ENCODE assay signal across 10 cellular contexts in genomic region chr4:37767546-37767945, GRCh38. TPM values are rescaled to one million over a fixed set of nuclear protein-coding genes. Genes with fewer than 3 reads are reported as not detected.
DNase-seq lines count a peak whose midpoint lies in the region; ATAC-seq and TF ChIP-seq lines count a peak whose summit lies in the region.
"Had no signal": no experiment of that assay in that cellular context is flagged by ENCODE, and none has a peak within 500 bp of the region (broad histone marks: within the 10 kb centered on the region; RNA-seq: fewer than 3 reads in every experiment).

No MANE protein-coding gene starts in this region.

- H3K9ac ChIP-seq in adipocyte (ENCODE audit: low read length) = no peak overlapping the region
- no peak overlapping the region for H3K9ac ChIP-seq in PC-3 (ENCODE audit: low read length)

- H3K9me2 ChIP-seq in PC-3 (replicated peaks; ENCODE audit: low read length) = no peaks in the 10 kb centered on the region

- no peak overlapping the region for H3K27ac ChIP-seq in PC-3 (ENCODE audit: low read length)

- H3K4me1 ChIP-seq in adipocyte (ENCODE audit: control insufficient read depth, insufficient read depth, low read length) (no peaks in the 10 kb centered on the region), PC-3 (ENCODE audit: insufficient read depth, low read length) (no peaks in the 10 kb centered on the region)

- intact Hi-C loops in PC-3 (cut with micrococcal nuclease) = no loop called here

- H3K36me3 ChIP-seq in adipocyte (ENCODE audit: control insufficient read depth, insufficient read depth, low read length, severe bottlenecking) (no peaks in the 10 kb centered on the region), H7 (replicated peaks; ENCODE audit: control insufficient read depth, insufficient read depth, low read length) (no peaks in the 10 kb centered on the region), PC-3 (ENCODE audit: low read depth, low read length) (no peaks in the 10 kb centered on the region)

- CTCF ChIA-PET in PC-3 (lab: Charles Lee) = no interaction called here

- peak; percentile 45 for DNase-seq in CD1c-positive myeloid dendritic cell (ENCODE audit: extremely low spot score)
- peak; percentile 12 for DNase-seq in NCI-H1417 treated with DMSO at 0.1 percent for 48 hours (lab: John Stamatoyannopoulos, UW)
- DNase-seq in adipocyte (ENCODE audit: low read depth) = peak; percentile 10
- DNase-seq in left kidney (ENCODE audit: low read depth, low spot score) = peak; percentile 60
- no peak for DNase-seq in H7
- DNase-seq in PC-3 = no peak
- no peak for DNase-seq in ecto neural progenitor cell (ENCODE audit: low spot score)
- DNase-seq in activated effector memory CD4-positive, alpha-beta T cell treated with anti-CD3 and anti-CD28 coated beads, Interleukin-2, amount 50 U/mL, for 16 hours = no peak
- DNase-seq: CD4-positive, CD25-positive, alpha-beta regulatory T cell; stimulated activated CD4-positive, alpha-beta T cell treated with anti-CD3 and anti-CD28 coated beads, Interleukin-12 subunit alpha, Interleukin-12 subunit beta, amount 100 ng/mL, for 4 hours had no signal

- no peak for ATAC-seq in PC-3

- no TSS peak for BruUV-seq in PC-3 (replicated peaks; lab: Mats Ljungman, UMichigan)

- H3F3A ChIP-seq in PC-3 (ENCODE audit: low read length, unreplicated experiment) = no peaks in the 10 kb centered on the region

- no peaks in the 10 kb centered on the region for H3K79me2 ChIP-seq in PC-3 (ENCODE audit: low read length)

- POLR2A ChIA-PET in PC-3 (lab: Charles Lee; ENCODE audit: unreplicated experiment) = no interaction called here

- no peaks in the 10 kb centered on the region for H3K9me3 ChIP-seq in adipocyte (ENCODE audit: control insufficient read depth, low read length)
- H3K9me3 ChIP-seq in PC-3 (ENCODE audit: low read length) = no peaks in the 10 kb centered on the region

- no peak for TF ChIP-seq CTCF in PC-3 (conservative IDR thresholded peaks at IDR 0.05; ENCODE audit: low read depth, low read length)

- H2AFZ ChIP-seq in PC-3 (ENCODE audit: low read length) = no peak overlapping the region

- no peak overlapping the region for H3K4me3 ChIP-seq in adipocyte (ENCODE audit: low read length)
- H3K4me3 ChIP-seq in H7 (ENCODE audit: insufficient read depth, low read depth, low read length) = no peak overlapping the region
- no peak overlapping the region for H3K4me3 ChIP-seq in PC-3 (ENCODE audit: low read length)

- no peak overlapping the region for H3K4me2 ChIP-seq in PC-3 (ENCODE audit: low read length)

- H3K27me3 ChIP-seq in adipocyte (replicated peaks; ENCODE audit: control insufficient read depth, insufficient read depth, low read length) (peaks cover 19% of the 10 kb centered on the region), H7 (ENCODE audit: control insufficient read depth, insufficient read depth, low read length) (no peaks in the 10 kb centered on the region), PC-3 (ENCODE audit: low read length) (no peaks in the 10 kb centered on the region)

- no peaks in the 10 kb centered on the region for H4K20me1 ChIP-seq in PC-3 (ENCODE audit: low read length)

RNA-seq across cellular contexts. Expression of gene PGM2, which starts 58.9 kb away (rescaled TPM):
- total RNA-seq in H7 (2014; rRNA removed; shearing (Covaris generic)) = 23.7 and 31.4 TPM in 2 replicates
- 21.0 and 28.6 TPM in 2 replicates for total RNA-seq in PC-3 (2014; rRNA removed)

Comparison
In these comparisons a context has a peak if more than half of its experiments do, and no peak if none do; other contexts are left out.
1. DNase-seq: peak in CD1c-positive myeloid dendritic cell (single experiment), NCI-H1417 treated with DMSO at 0.1 percent for 48 hours (single experiment), adipocyte (single experiment) and left kidney (single experiment); none in H7 (single experiment), PC-3 (single experiment), ecto neural progenitor cell (single experiment) and activated effector memory CD4-positive, alpha-beta T cell treated with anti-CD3 and anti-CD28 coated beads, Interleukin-2, amount 50 U/mL, for 16 hours (single experiment).